ENCODE assay signal across 1 cellular context in the genomic region with DNA sequence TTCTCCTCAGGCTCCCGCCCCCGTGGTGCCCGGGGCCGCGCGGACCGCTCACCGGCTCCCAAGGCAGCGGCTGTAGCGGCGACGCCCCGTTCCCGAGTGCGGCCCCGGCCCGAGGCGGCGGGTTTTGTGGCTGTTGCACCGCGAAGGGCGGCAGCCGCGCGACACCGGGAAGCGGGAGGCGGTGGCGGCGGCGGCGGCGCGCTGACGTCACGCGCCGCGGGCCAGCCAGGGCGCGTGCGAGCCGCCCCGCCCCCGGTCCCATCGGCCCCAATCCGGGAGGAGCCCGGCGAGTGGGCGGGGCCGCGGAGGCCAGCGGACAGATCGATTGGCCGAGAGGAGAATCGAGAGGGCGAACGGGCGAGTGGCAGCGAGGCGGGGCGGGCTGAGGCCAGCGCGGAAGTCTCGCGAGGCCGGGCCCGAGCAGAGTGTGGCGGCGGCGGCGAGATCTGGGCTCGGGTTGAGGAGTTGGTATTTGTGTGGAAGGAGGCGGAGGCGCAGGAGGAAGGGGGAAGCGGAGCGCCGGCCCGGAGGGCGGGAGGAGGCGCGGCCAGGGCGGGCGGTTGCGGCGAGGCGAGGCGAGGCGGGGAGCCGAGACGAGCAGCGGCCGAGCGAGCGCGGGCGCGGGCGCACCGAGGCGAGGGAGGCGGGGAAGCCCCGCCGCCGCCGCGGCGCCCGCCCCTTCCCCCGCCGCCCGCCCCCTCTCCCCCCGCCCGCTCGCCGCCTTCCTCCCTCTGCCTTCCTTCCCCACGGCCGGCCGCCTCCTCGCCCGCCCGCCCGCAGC.
A peak's percentile ranks its signal among the peaks of the same experiment; 100 is the strongest.
TF ChIP-seq lines count a peak whose summit lies in the region.

YY1 (plus strand) TSS at position 726 of the 781 bp plus-strand sequence. CDS start 101 bp downstream, outside the sequence.

TF ChIP-seq in HepG2, 621 proteins besides CTCF, POLR2A, EP300 and RAD21 (continued from another document and continues in another):
- TF ChIP-seq ZNF691 (CRISPR knock-in tag; IDR thresholded peaks at IDR 0.05; ENCODE audit: borderline replicate concordance, low read depth) (0 out of 2 replicates have a peak, but pooled peaks have one; percentile 43), ZNF432 (CRISPR knock-in tag; IDR thresholded peaks at IDR 0.05; ENCODE audit: borderline replicate concordance) (no peak), RFXAP (CRISPR knock-in tag; IDR thresholded peaks at IDR 0.05; ENCODE audit: borderline replicate concordance) (no peak), ZNF484 (CRISPR knock-in tag; IDR thresholded peaks at IDR 0.05; ENCODE audit: borderline replicate concordance, low read depth) (no peak), CREBL2 (CRISPR knock-in tag; IDR thresholded peaks at IDR 0.05; ENCODE audit: borderline replicate concordance) (no peak), ZFY (CRISPR knock-in tag; IDR thresholded peaks at IDR 0.05) (peak; percentile 80), ZNF616 (CRISPR knock-in tag; IDR thresholded peaks at IDR 0.05; ENCODE audit: low read depth) (0 out of 2 replicates have a peak, but pooled peaks have one; percentile 53), SP4 (CRISPR knock-in tag; IDR thresholded peaks at IDR 0.05) (peak; percentile 92; the same call in 1 of the 2 replicates), ZNF737 (CRISPR knock-in tag; IDR thresholded peaks at IDR 0.05; ENCODE audit: borderline replicate concordance) (no peak), HOXA9 (CRISPR knock-in tag; IDR thresholded peaks at IDR 0.05; ENCODE audit: borderline replicate concordance) (no peak), NR2C2 (CRISPR knock-in tag; IDR thresholded peaks at IDR 0.05; ENCODE audit: borderline replicate concordance) (peak; percentile 38; the same call in 1 of the 2 replicates), ZNF263 (CRISPR knock-in tag; IDR thresholded peaks at IDR 0.05) (no peak), MAZ (IDR thresholded peaks at IDR 0.05; ENCODE audit: borderline replicate concordance, low read depth, low read length) (peak; percentile 14), MAZ (CRISPR knock-in tag; IDR thresholded peaks at IDR 0.05; ENCODE audit: low read depth) (no peak), ZNF704 (CRISPR knock-in tag; IDR thresholded peaks at IDR 0.05; ENCODE audit: borderline replicate concordance) (no peak), SALL1 (CRISPR knock-in tag; IDR thresholded peaks at IDR 0.05) (peak; percentile 49; the same call in 1 of the 2 replicates), TFE3 (CRISPR knock-in tag; IDR thresholded peaks at IDR 0.05) (no peak), RBM22 (optimal IDR thresholded peaks at IDR 0.05; ENCODE audit: low read length) (peak; percentile 25), ZMAT3 (CRISPR knock-in tag; conservative IDR thresholded peaks at IDR 0.05) (0 out of 2 replicates have a peak, but pooled peaks have one; percentile 3), SRSF1 (optimal IDR thresholded peaks at IDR 0.05; ENCODE audit: low read depth, low read length) (no peak), CCDC6 (CRISPR knock-in tag; IDR thresholded peaks at IDR 0.05) (peak; percentile 34; the same call in 1 of the 2 replicates), PHF8 (CRISPR knock-in tag; IDR thresholded peaks at IDR 0.05) (0 out of 2 replicates have a peak, but pooled peaks have one; percentile 23), MIER2 (CRISPR knock-in tag; IDR thresholded peaks at IDR 0.05) (no peak), CC2D1A (CRISPR knock-in tag; IDR thresholded peaks at IDR 0.05) (no peak), MAX (IDR thresholded peaks at IDR 0.05) (peak; percentile 47; the same call in 1 of the 2 replicates), ZSCAN30 (CRISPR knock-in tag; IDR thresholded peaks at IDR 0.05) (no peak)
- TF ChIP-seq, protein P1, sequence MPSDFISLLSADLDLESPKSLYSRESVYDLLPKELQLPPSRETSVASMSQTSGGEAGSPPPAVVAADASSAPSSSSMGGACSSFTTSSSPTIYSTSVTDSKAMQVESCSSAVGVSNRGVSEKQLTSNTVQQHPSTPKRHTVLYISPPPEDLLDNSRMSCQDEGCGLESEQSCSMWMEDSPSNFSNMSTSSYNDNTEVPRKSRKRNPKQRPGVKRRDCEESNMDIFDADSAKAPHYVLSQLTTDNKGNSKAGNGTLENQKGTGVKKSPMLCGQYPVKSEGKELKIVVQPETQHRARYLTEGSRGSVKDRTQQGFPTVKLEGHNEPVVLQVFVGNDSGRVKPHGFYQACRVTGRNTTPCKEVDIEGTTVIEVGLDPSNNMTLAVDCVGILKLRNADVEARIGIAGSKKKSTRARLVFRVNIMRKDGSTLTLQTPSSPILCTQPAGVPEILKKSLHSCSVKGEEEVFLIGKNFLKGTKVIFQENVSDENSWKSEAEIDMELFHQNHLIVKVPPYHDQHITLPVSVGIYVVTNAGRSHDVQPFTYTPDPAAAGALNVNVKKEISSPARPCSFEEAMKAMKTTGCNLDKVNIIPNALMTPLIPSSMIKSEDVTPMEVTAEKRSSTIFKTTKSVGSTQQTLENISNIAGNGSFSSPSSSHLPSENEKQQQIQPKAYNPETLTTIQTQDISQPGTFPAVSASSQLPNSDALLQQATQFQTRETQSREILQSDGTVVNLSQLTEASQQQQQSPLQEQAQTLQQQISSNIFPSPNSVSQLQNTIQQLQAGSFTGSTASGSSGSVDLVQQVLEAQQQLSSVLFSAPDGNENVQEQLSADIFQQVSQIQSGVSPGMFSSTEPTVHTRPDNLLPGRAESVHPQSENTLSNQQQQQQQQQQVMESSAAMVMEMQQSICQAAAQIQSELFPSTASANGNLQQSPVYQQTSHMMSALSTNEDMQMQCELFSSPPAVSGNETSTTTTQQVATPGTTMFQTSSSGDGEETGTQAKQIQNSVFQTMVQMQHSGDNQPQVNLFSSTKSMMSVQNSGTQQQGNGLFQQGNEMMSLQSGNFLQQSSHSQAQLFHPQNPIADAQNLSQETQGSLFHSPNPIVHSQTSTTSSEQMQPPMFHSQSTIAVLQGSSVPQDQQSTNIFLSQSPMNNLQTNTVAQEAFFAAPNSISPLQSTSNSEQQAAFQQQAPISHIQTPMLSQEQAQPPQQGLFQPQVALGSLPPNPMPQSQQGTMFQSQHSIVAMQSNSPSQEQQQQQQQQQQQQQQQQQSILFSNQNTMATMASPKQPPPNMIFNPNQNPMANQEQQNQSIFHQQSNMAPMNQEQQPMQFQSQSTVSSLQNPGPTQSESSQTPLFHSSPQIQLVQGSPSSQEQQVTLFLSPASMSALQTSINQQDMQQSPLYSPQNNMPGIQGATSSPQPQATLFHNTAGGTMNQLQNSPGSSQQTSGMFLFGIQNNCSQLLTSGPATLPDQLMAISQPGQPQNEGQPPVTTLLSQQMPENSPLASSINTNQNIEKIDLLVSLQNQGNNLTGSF (CRISPR knock-in tag; IDR thresholded peaks at IDR 0.05): 0 out of 2 replicates have a peak, but pooled peaks have one; percentile 2
- TF ChIP-seq, protein P2, sequence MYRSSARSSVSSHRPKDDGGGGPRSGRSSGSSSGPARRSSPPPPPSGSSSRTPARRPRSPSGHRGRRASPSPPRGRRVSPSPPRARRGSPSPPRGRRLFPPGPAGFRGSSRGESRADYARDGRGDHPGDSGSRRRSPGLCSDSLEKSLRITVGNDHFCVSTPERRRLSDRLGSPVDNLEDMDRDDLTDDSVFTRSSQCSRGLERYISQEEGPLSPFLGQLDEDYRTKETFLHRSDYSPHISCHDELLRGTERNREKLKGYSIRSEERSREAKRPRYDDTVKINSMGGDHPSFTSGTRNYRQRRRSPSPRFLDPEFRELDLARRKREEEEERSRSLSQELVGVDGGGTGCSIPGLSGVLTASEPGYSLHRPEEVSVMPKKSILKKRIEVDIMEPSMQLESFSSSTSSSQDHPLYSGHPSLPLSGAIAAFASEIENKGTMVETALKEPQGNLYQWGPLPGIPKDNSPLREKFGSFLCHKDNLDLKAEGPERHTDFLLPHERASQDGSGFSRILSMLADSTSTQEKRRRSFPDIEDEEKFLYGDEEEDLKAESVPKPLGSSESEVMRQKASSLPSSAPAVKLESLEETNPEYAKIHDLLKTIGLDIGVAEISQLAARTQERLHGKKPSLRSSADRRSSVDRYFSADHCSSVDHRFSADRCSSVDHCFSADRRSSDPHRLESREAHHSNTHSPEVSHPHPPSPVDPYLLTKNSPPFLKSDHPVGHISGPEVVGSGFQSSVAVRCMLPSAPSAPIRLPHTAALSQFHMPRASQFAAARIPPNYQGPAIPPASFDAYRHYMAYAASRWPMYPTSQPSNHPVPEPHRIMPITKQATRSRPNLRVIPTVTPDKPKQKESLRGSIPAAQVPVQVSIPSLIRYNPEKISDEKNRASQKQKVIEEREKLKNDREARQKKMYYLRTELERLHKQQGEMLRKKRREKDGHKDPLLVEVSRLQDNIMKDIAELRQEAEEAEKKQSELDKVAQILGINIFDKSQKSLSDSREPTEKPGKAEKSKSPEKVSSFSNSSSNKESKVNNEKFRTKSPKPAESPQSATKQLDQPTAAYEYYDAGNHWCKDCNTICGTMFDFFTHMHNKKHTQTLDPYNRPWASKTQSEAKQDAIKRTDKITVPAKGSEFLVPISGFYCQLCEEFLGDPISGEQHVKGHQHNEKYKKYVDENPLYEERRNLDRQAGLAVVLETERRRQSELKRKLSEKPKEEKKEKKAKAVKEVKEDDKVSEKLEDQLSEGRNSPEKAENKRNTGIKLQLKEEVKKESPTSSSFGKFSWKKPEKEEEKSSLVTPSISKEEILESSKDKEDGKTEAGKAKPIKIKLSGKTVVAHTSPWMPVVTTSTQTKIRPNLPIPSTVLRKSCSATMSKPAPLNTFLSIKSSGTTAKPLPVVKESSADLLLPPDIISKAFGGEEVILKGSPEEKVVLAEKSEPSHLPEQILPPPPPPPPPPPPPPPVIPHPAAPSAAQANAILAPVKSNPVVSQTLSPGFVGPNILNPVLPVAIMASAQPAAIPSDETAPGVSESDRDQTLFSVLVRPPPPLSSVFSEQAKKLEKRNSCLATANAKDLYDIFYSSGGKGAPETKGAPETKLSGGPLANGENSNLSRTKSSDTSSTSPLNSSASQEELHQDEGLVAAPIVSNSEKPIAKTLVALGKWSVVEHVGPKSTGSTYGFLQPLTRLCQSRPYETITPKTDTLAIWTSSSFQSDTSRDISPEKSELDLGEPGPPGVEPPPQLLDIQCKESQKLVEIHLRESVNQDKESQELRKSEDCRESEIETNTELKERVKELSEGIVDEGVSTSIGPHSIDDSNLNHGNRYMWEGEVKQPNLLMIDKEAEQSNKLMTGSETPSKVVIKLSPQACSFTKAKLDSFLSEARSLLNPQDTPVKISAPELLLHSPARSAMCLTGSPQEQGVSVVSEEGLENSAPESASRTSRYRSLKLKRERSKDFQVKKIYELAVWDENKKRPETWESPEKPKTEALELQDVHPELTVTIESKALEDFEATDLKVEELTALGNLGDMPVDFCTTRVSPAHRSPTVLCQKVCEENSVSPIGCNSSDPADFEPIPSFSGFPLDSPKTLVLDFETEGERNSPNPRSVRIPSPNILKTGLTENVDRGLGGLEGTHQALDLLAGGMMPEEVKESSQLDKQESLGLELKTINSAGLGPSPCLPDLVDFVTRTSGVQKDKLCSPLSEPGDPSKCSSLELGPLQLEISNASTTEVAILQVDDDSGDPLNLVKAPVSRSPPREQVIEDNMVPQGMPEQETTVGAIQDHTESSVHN (CRISPR knock-in tag; IDR thresholded peaks at IDR 0.05): no peak
- TF ChIP-seq, protein P3, sequence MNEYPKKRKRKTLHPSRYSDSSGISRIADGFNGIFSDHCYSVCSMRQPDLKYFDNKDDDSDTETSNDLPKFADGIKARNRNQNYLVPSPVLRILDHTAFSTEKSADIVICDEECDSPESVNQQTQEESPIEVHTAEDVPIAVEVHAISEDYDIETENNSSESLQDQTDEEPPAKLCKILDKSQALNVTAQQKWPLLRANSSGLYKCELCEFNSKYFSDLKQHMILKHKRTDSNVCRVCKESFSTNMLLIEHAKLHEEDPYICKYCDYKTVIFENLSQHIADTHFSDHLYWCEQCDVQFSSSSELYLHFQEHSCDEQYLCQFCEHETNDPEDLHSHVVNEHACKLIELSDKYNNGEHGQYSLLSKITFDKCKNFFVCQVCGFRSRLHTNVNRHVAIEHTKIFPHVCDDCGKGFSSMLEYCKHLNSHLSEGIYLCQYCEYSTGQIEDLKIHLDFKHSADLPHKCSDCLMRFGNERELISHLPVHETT (CRISPR knock-in tag; conservative IDR thresholded peaks at IDR 0.05): peak; percentile 63; the same call in 1 of the 2 replicates
